ENCODE assay signal across 26 cellular contexts in genomic region chrX:112808007-112808406, GRCh38. TPM values are rescaled to one million over a fixed set of nuclear protein-coding genes. Genes with fewer than 3 reads are reported as not detected.
DNase-seq lines count a peak whose midpoint lies in the region; ATAC-seq, FAIRE-seq and TF ChIP-seq lines count a peak whose summit lies in the region.
"Had no signal": no experiment of that assay in that cellular context is flagged by ENCODE, and none has a peak within 500 bp of the region (broad histone marks: within the 10 kb centered on the region; RNA-seq: fewer than 3 reads in every experiment).

No MANE protein-coding gene starts in this region.

- H2BK20ac ChIP-seq in H9 (ENCODE audit: low read depth, low read length, poor library complexity, severe bottlenecking), result no peak overlapping the region

- TF ChIP-seq CTCF in H9 (conservative IDR thresholded peaks at IDR 0.05) (no peak), kidney (IDR thresholded peaks at IDR 0.05; ENCODE audit: borderline replicate concordance, extremely low read depth, insufficient read depth) (no peak), smooth muscle cell (IDR thresholded peaks at IDR 0.05; ENCODE audit: borderline replicate concordance, insufficient read depth, poor library complexity, severe bottlenecking) (no peak)

- intact Hi-C loops in kidney (cut with DNase I), result no loop called here

- no peak overlapping the region for H3K14ac ChIP-seq in H9 (ENCODE audit: insufficient read depth, low read length)

- H3K27ac ChIP-seq in H9 (ENCODE audit: insufficient read length, low read depth, low read length) (no peak overlapping the region), angular gyrus (ENCODE audit: low read depth, low read length) (peak overlapping the region; percentile 48), kidney (ENCODE audit: low read depth in 2 of 2, low read length in 2 of 2) (no peak overlapping the region), smooth muscle cell (ENCODE audit: low read depth) (peak overlapping the region; percentile 53)
- H3K27ac ChIP-seq: BLaER1 treated with 17β-estradiol and CSF1 and Interleukin-3, amounts not matched to agents 10 nM and 100 nM; KMS-11; RWPE1; SK-N-MC had no signal

- no peaks in the 10 kb centered on the region for H3K27me3 Mint-ChIP-seq in H9 (ENCODE audit: low read depth)
- H3K27me3 Mint-ChIP-seq: CD4-positive, alpha-beta T cell had no signal

- H3K36me3 ChIP-seq in kidney (ENCODE audit: control insufficient read depth in 1 of 2, insufficient read depth in 2 of 2, low read length in 2 of 2) (peaks cover 0 to 18% of the 10 kb centered on the region in 2 donors), smooth muscle cell (ENCODE audit: low read depth) (no peaks in the 10 kb centered on the region)

- no peak overlapping the region for H3K56ac ChIP-seq in H9 (ENCODE audit: insufficient read length, low read depth, low read length)

- no peak for DNase-seq in H9
- DNase-seq in kidney, result no peak
- DNase-seq in smooth muscle cell (lab: John Stamatoyannopoulos, UW; ENCODE audit: unreplicated experiment), result no peak
- DNase-seq in NCI-H2029 (lab: John Stamatoyannopoulos, UW), result no peak
- no peak for DNase-seq in LoVo (ENCODE audit: low spot score)
- DNase-seq: CD4-positive, alpha-beta T cell; DMS79; H7; HFFc6; NCI-H1048; NCI-H1417 treated with DMSO at 0.1 percent for 48 hours; NCI-H1694 treated with DMSO at 0.1 percent for 48 hours; NCI-H2081 treated with DMSO at 0.1 percent for 48 hours; NCI-H2171; NCI-H226; NCI-H510A; NCI-H69; SHP77 had no signal

- FAIRE-seq in kidney (lab: Jason Lieb, UNC), result peak; percentile 47

- no CpG with 5 or more reads among the region's 4 CpGs for WGBS in H9 (ENCODE audit: extremely low coverage, insufficient read length, low lambda C conversion rate)
- WGBS in smooth muscle cell (ENCODE audit: low lambda C conversion rate), result 76% methylated on average over 4 of the region's 4 CpGs

- H4K20me1 ChIP-seq in H9 (ENCODE audit: control insufficient read depth, insufficient read depth, insufficient read length) (no peaks in the 10 kb centered on the region), smooth muscle cell (ENCODE audit: low read depth) (no peaks in the 10 kb centered on the region)

- H3K23me2 ChIP-seq in H9 (ENCODE audit: insufficient read length, low read depth, low read length, poor library complexity, severe bottlenecking), result no peaks in the 10 kb centered on the region

- no peaks in the 10 kb centered on the region for H3K79me2 ChIP-seq in H9 (ENCODE audit: insufficient read depth, low read length)
- H3K79me2 ChIP-seq in smooth muscle cell (ENCODE audit: low read depth), result no peaks in the 10 kb centered on the region

- no peak overlapping the region for H3K4me3 ChIP-seq in kidney (ENCODE audit: low read length in 2 of 2)
- no peak overlapping the region for H3K4me3 ChIP-seq in smooth muscle cell
- H3K4me3 ChIP-seq: BLaER1 treated with 17β-estradiol and CSF1 and Interleukin-3, amounts not matched to agents 10 nM and 100 nM; SK-N-MC had no signal

- H2BK15ac ChIP-seq in H9 (ENCODE audit: low read depth, low read length), result no peak overlapping the region

- no peak overlapping the region for H3T11ph ChIP-seq in H9 (ENCODE audit: low read length)

- H3F3A ChIP-seq in smooth muscle cell (ENCODE audit: low read depth), result no peaks in the 10 kb centered on the region

- no peak overlapping the region for H3K9ac ChIP-seq in H9 (ENCODE audit: extremely low read depth, insufficient read length, low read length)
- no peak overlapping the region for H3K9ac ChIP-seq in kidney (ENCODE audit: low read length in 2 of 2)
- no peak overlapping the region for H3K9ac ChIP-seq in smooth muscle cell (ENCODE audit: low read depth)
- H3K9ac ChIP-seq: BLaER1 treated with 17β-estradiol and CSF1 and Interleukin-3, amounts not matched to agents 10 nM and 100 nM; KMS-11 had no signal

- H4K91ac ChIP-seq in H9 (ENCODE audit: insufficient read length, low read depth, low read length), result no peak overlapping the region

- peak overlapping the region in 2 of 3 experiments; percentile 69 to 96; a peak in 4 of 7 replicates for H3K27ac Mint-ChIP-seq in H9
- H3K27ac Mint-ChIP-seq: CD4-positive, alpha-beta T cell; HFFc6; IgD-negative memory B cell had no signal

- no peaks in the 10 kb centered on the region for H3K27me3 ChIP-seq in H9 (ENCODE audit: insufficient read depth, low read length)
- no peaks in the 10 kb centered on the region for H3K27me3 ChIP-seq in smooth muscle cell (ENCODE audit: low read depth)

- H3K18ac ChIP-seq in H9 (ENCODE audit: insufficient read length, low read depth, low read length), result no peak overlapping the region

- no peak overlapping the region for H4K8ac ChIP-seq in H9 (replicated peaks; ENCODE audit: insufficient read length, low read depth, low read length)

- H2BK120ac ChIP-seq in H9 (ENCODE audit: low read depth, low read length, poor library complexity, severe bottlenecking), result no peak overlapping the region

- no peaks in the 10 kb centered on the region for H3K9me3 Mint-ChIP-seq in H9
- H3K9me3 Mint-ChIP-seq: CD4-positive, alpha-beta T cell; HFFc6; IgD-negative memory B cell had no signal

- H3K4me3 Mint-ChIP-seq in H9, result no peak overlapping the region; a peak in 1 of 5 replicates
- H3K4me3 Mint-ChIP-seq: CD4-positive, alpha-beta T cell; HFFc6; IgD-negative memory B cell had no signal

- H3K23ac ChIP-seq in H9 (ENCODE audit: insufficient read length, low read depth, low read length), result no peak overlapping the region

- H2BK12ac ChIP-seq in H9 (ENCODE audit: insufficient read length, low read depth, low read length), result no peak overlapping the region

- ATAC-seq in GM18517 (IDR thresholded peaks at IDR 0.05; ENCODE audit: unreplicated experiment), result no peak
- ATAC-seq: Panc1 had no signal

- H3K4ac ChIP-seq in H9 (ENCODE audit: low read depth, low read length), result no peak overlapping the region

- H2AK5ac ChIP-seq in H9 (ENCODE audit: insufficient read length, low read length), result no peak overlapping the region

- H2AFZ ChIP-seq in H9 (ENCODE audit: low read length) (no peak overlapping the region), smooth muscle cell (ENCODE audit: low read depth) (no peak overlapping the region)

- peaks cover 12% of the 10 kb centered on the region for H3K4me1 ChIP-seq in H9 (ENCODE audit: insufficient read depth, low read length)
- no peaks in the 10 kb centered on the region for H3K4me1 ChIP-seq in kidney (ENCODE audit: control insufficient read depth in 1 of 2, insufficient read depth in 1 of 2, low read depth in 1 of 2, low read length in 2 of 2)
- H3K4me1 ChIP-seq in smooth muscle cell (ENCODE audit: low read depth), result peaks cover 18% of the 10 kb centered on the region
- H3K4me1 ChIP-seq: BLaER1 treated with 17β-estradiol and CSF1 and Interleukin-3, amounts not matched to agents 10 nM and 100 nM had no signal

- H3K9me3 ChIP-seq in H9 (ENCODE audit: control insufficient read depth, low read depth, low read length) (no peaks in the 10 kb centered on the region), kidney (ENCODE audit: control insufficient read depth in 1 of 2, low read length in 2 of 2) (no peaks in the 10 kb centered on the region), smooth muscle cell (replicated peaks; ENCODE audit: low read depth) (no peaks in the 10 kb centered on the region)
- H3K9me3 ChIP-seq: BLaER1 treated with 17β-estradiol and CSF1 and Interleukin-3, amounts not matched to agents 10 nM and 100 nM had no signal

- H3K79me1 ChIP-seq in H9 (ENCODE audit: insufficient read depth, low read depth, low read length, poor library complexity, severe bottlenecking), result no peaks in the 10 kb centered on the region

- H4K5ac ChIP-seq in H9 (ENCODE audit: insufficient read length, low read depth, low read length), result no peak overlapping the region

- H3K4me1 Mint-ChIP-seq in H9, result peaks cover 57 to 60% of the 10 kb centered on the region in 2 experiments
- H3K4me1 Mint-ChIP-seq: IgD-negative memory B cell had no signal

- H2BK5ac ChIP-seq in H9 (ENCODE audit: insufficient read length, low read length), result no peak overlapping the region

- peaks cover 1 to 11% (median 5%) of the 10 kb centered on the region in 3 experiments; a peak in 2 of 7 replicates for H3K36me3 Mint-ChIP-seq in H9 (ENCODE audit: insufficient read depth in 1 of 3, low read depth in 3 of 3)

- H3K4me2 ChIP-seq in H9 (ENCODE audit: insufficient read depth, insufficient read length, low read length) (peak overlapping the region; percentile 21), smooth muscle cell (no peak overlapping the region)
- H3K4me2 ChIP-seq: BLaER1 treated with 17β-estradiol and CSF1 and Interleukin-3, amounts not matched to agents 10 nM and 100 nM; KMS-11 had no signal

RNA-seq across cellular contexts. Expression of gene AMOT, which starts 32.6 kb away (rescaled TPM):
- total RNA-seq in H9 (2021) (17.6 and 19.9 TPM in 2 replicates), kidney (35.1 TPM), smooth muscle cell (56.9 and 66.6 TPM in 2 replicates)
- polyA plus RNA-seq in kidney (ENCODE audit: insufficient read depth, low read depth, low replicate concordance) (5.5 TPM), smooth muscle cell (10.0 and 37.9 TPM in 2 replicates)

Comparison
In these comparisons a context has a peak if more than half of its experiments do, and no peak if none do; other contexts are left out.
1. H3K27ac ChIP-seq: peak in angular gyrus (single experiment) and smooth muscle cell (single experiment); none in H9 (single experiment) and kidney (0 of 2).